In the genomic region with DNA sequence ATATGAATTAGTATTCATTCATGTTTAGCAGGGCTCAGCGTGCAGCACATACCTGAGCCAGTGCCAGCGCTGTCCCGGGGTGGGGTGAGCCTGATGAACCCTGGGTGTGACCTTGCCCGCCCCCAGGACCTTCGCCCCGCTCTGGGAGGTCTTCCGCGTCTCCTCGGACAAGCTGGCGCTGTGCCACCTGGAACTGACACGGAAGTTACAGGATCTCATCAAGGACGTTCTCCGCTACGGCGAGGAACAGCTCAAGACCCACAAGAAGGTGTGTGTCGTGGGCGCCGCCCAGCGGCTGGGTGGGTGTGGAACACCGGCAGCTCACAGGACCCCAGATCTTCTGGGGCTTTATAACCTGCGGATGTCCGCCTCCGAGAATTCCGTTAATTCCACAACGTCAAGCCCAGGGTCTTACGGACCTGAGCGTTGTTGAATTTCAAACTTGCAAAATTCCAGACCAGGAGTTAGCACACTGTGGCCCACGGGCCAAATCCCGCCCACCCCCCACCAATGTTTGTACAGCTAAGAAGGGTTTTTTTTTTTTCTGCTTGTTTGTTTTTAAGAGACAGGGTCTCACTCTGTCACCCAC, we compare ENCODE assay signal across 1 cellular context.
TF ChIP-seq lines count a peak whose summit lies in the region.

No MANE protein-coding gene starts in this region.

TF ChIP-seq in HepG2, 621 proteins besides CTCF, POLR2A, EP300 and RAD21 (continued from another document and continues in another):
- TF ChIP-seq, protein P1, sequence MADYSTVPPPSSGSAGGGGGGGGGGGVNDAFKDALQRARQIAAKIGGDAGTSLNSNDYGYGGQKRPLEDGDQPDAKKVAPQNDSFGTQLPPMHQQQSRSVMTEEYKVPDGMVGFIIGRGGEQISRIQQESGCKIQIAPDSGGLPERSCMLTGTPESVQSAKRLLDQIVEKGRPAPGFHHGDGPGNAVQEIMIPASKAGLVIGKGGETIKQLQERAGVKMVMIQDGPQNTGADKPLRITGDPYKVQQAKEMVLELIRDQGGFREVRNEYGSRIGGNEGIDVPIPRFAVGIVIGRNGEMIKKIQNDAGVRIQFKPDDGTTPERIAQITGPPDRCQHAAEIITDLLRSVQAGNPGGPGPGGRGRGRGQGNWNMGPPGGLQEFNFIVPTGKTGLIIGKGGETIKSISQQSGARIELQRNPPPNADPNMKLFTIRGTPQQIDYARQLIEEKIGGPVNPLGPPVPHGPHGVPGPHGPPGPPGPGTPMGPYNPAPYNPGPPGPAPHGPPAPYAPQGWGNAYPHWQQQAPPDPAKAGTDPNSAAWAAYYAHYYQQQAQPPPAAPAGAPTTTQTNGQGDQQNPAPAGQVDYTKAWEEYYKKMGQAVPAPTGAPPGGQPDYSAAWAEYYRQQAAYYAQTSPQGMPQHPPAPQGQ (CRISPR knock-in tag; IDR thresholded peaks at IDR 0.05; ENCODE audit: borderline replicate concordance) = no peak
- TF ChIP-seq, protein P2, sequence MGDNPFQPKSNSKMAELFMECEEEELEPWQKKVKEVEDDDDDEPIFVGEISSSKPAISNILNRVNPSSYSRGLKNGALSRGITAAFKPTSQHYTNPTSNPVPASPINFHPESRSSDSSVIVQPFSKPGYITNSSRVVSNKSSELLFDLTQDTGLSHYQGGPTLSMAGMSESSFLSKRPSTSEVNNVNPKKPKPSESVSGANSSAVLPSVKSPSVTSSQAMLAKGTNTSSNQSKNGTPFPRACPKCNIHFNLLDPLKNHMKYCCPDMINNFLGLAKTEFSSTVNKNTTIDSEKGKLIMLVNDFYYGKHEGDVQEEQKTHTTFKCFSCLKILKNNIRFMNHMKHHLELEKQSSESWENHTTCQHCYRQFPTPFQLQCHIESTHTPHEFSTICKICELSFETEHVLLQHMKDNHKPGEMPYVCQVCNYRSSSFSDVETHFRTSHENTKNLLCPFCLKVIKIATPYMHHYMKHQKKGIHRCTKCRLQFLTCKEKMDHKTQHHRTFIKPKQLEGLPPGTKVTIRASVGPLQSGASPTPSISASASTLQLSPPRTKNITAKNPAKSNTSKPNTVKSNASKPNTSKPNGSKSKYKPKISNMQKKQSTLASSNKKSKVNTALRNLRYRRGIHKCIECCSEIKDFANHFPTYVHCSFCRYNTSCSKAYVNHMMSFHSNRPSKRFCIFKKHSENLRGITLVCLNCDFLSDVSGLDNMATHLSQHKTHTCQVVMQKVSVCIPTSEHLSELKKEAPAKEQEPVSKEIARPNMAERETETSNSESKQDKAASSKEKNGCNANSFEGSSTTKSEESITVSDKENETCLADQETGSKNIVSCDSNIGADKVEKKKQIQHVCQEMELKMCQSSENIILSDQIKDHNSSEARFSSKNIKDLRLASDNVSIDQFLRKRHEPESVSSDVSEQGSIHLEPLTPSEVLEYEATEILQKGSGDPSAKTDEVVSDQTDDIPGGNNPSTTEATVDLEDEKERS (CRISPR knock-in tag; IDR thresholded peaks at IDR 0.05) = no peak
- TF ChIP-seq HHEX (CRISPR knock-in tag; IDR thresholded peaks at IDR 0.05) (no peak), SAFB2 (CRISPR knock-in tag; IDR thresholded peaks at IDR 0.05; ENCODE audit: borderline replicate concordance, low read depth) (peak; percentile 69; the same call in 1 of the 2 replicates), RBM39 (IDR thresholded peaks at IDR 0.05; ENCODE audit: low read depth, low read length, poor library complexity, severe bottlenecking) (no peak), RBAK (CRISPR knock-in tag; IDR thresholded peaks at IDR 0.05) (no peak), IKZF4 (CRISPR knock-in tag; IDR thresholded peaks at IDR 0.05; ENCODE audit: borderline replicate concordance, low read depth, not compliant biosample characterization) (no peak), WIZ (CRISPR knock-in tag; IDR thresholded peaks at IDR 0.05) (no peak), ZNF570 (CRISPR knock-in tag; IDR thresholded peaks at IDR 0.05; ENCODE audit: borderline replicate concordance) (no peak), HNF4G (IDR thresholded peaks at IDR 0.05; ENCODE audit: borderline replicate concordance, low read depth, low read length) (peak; percentile 81), HNF4G (CRISPR knock-in tag; IDR thresholded peaks at IDR 0.05; ENCODE audit: borderline replicate concordance, low read depth) (peak; percentile 17; the same call in 1 of the 2 replicates), ZNF552 (CRISPR knock-in tag; IDR thresholded peaks at IDR 0.05; ENCODE audit: borderline replicate concordance) (no peak), HNRNPL (IDR thresholded peaks at IDR 0.05; ENCODE audit: low read depth, low read length) (peak; percentile 62; the same call in 1 of the 2 replicates), ZNF790 (CRISPR knock-in tag; IDR thresholded peaks at IDR 0.05; ENCODE audit: borderline replicate concordance) (no peak), ZNF20 (CRISPR knock-in tag; IDR thresholded peaks at IDR 0.05) (no peak), POLR2G (IDR thresholded peaks at IDR 0.05; ENCODE audit: low read depth, low read length) (no peak), PRMT3 (CRISPR knock-in tag; IDR thresholded peaks at IDR 0.05; ENCODE audit: borderline replicate concordance, low read depth) (no peak), MATR3 (CRISPR knock-in tag; IDR thresholded peaks at IDR 0.05) (no peak), STAT5B (CRISPR knock-in tag; IDR thresholded peaks at IDR 0.05) (no peak), REL (CRISPR knock-in tag; conservative IDR thresholded peaks at IDR 0.05) (no peak), NFE2 (CRISPR knock-in tag; IDR thresholded peaks at IDR 0.05) (no peak), ZFY (CRISPR knock-in tag; IDR thresholded peaks at IDR 0.05) (peak; percentile 22; the same call in 1 of the 2 replicates), ZNF30 (CRISPR knock-in tag; IDR thresholded peaks at IDR 0.05) (no peak), ARNTL (CRISPR knock-in tag; IDR thresholded peaks at IDR 0.05) (no peak), ZNF605 (CRISPR knock-in tag; IDR thresholded peaks at IDR 0.05) (no peak), ONECUT2 (CRISPR knock-in tag; IDR thresholded peaks at IDR 0.05) (no peak), MXI1 (IDR thresholded peaks at IDR 0.05; ENCODE audit: borderline replicate concordance, low read depth, low read length) (peak; percentile 42; the same call in 1 of the 3 replicates), TAF1 (CRISPR knock-in tag; IDR thresholded peaks at IDR 0.05) (no peak), PTBP1 (IDR thresholded peaks at IDR 0.05; ENCODE audit: low read depth, low read length, poor library complexity, severe bottlenecking) (no peak)
- TF ChIP-seq, protein P3, sequence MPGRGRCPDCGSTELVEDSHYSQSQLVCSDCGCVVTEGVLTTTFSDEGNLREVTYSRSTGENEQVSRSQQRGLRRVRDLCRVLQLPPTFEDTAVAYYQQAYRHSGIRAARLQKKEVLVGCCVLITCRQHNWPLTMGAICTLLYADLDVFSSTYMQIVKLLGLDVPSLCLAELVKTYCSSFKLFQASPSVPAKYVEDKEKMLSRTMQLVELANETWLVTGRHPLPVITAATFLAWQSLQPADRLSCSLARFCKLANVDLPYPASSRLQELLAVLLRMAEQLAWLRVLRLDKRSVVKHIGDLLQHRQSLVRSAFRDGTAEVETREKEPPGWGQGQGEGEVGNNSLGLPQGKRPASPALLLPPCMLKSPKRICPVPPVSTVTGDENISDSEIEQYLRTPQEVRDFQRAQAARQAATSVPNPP (CRISPR knock-in tag; IDR thresholded peaks at IDR 0.05) = 0 out of 2 replicates have a peak, but pooled peaks have one; percentile 16
- TF ChIP-seq, protein P4, sequence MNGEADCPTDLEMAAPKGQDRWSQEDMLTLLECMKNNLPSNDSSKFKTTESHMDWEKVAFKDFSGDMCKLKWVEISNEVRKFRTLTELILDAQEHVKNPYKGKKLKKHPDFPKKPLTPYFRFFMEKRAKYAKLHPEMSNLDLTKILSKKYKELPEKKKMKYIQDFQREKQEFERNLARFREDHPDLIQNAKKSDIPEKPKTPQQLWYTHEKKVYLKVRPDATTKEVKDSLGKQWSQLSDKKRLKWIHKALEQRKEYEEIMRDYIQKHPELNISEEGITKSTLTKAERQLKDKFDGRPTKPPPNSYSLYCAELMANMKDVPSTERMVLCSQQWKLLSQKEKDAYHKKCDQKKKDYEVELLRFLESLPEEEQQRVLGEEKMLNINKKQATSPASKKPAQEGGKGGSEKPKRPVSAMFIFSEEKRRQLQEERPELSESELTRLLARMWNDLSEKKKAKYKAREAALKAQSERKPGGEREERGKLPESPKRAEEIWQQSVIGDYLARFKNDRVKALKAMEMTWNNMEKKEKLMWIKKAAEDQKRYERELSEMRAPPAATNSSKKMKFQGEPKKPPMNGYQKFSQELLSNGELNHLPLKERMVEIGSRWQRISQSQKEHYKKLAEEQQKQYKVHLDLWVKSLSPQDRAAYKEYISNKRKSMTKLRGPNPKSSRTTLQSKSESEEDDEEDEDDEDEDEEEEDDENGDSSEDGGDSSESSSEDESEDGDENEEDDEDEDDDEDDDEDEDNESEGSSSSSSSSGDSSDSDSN (CRISPR knock-in tag; IDR thresholded peaks at IDR 0.05) = peak; percentile 26; the same call in 1 of the 2 replicates
- TF ChIP-seq, protein P5, sequence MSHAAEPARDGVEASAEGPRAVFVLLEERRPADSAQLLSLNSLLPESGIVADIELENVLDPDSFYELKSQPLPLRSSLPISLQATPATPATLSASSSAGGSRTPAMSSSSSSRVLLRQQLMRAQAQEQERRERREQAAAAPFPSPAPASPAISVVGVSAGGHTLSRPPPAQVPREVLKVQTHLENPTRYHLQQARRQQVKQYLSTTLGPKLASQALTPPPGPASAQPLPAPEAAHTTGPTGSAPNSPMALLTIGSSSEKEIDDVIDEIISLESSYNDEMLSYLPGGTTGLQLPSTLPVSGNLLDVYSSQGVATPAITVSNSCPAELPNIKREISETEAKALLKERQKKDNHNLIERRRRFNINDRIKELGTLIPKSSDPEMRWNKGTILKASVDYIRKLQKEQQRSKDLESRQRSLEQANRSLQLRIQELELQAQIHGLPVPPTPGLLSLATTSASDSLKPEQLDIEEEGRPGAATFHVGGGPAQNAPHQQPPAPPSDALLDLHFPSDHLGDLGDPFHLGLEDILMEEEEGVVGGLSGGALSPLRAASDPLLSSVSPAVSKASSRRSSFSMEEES (CRISPR knock-in tag; IDR thresholded peaks at IDR 0.05) = peak; percentile 27; the same call in 1 of the 2 replicates
- TF ChIP-seq, protein P6, sequence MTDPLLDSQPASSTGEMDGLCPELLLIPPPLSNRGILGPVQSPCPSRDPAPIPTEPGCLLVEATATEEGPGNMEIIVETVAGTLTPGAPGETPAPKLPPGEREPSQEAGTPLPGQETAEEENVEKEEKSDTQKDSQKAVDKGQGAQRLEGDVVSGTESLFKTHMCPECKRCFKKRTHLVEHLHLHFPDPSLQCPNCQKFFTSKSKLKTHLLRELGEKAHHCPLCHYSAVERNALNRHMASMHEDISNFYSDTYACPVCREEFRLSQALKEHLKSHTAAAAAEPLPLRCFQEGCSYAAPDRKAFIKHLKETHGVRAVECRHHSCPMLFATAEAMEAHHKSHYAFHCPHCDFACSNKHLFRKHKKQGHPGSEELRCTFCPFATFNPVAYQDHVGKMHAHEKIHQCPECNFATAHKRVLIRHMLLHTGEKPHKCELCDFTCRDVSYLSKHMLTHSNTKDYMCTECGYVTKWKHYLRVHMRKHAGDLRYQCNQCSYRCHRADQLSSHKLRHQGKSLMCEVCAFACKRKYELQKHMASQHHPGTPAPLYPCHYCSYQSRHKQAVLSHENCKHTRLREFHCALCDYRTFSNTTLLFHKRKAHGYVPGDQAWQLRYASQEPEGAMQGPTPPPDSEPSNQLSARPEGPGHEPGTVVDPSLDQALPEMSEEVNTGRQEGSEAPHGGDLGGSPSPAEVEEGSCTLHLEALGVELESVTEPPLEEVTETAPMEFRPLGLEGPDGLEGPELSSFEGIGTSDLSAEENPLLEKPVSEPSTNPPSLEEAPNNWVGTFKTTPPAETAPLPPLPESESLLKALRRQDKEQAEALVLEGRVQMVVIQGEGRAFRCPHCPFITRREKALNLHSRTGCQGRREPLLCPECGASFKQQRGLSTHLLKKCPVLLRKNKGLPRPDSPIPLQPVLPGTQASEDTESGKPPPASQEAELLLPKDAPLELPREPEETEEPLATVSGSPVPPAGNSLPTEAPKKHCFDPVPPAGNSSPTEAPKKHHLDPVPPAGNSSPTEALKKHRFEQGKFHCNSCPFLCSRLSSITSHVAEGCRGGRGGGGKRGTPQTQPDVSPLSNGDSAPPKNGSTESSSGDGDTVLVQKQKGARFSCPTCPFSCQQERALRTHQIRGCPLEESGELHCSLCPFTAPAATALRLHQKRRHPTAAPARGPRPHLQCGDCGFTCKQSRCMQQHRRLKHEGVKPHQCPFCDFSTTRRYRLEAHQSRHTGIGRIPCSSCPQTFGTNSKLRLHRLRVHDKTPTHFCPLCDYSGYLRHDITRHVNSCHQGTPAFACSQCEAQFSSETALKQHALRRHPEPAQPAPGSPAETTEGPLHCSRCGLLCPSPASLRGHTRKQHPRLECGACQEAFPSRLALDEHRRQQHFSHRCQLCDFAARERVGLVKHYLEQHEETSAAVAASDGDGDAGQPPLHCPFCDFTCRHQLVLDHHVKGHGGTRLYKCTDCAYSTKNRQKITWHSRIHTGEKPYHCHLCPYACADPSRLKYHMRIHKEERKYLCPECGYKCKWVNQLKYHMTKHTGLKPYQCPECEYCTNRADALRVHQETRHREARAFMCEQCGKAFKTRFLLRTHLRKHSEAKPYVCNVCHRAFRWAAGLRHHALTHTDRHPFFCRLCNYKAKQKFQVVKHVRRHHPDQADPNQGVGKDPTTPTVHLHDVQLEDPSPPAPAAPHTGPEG (CRISPR knock-in tag; IDR thresholded peaks at IDR 0.05) = no peak
- TF ChIP-seq, protein P7, sequence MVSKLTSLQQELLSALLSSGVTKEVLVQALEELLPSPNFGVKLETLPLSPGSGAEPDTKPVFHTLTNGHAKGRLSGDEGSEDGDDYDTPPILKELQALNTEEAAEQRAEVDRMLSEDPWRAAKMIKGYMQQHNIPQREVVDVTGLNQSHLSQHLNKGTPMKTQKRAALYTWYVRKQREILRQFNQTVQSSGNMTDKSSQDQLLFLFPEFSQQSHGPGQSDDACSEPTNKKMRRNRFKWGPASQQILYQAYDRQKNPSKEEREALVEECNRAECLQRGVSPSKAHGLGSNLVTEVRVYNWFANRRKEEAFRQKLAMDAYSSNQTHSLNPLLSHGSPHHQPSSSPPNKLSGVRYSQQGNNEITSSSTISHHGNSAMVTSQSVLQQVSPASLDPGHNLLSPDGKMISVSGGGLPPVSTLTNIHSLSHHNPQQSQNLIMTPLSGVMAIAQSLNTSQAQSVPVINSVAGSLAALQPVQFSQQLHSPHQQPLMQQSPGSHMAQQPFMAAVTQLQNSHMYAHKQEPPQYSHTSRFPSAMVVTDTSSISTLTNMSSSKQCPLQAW (CRISPR knock-in tag; IDR thresholded peaks at IDR 0.05) = peak; percentile 73; the same call in 1 of the 2 replicates
- TF ChIP-seq, protein P8, sequence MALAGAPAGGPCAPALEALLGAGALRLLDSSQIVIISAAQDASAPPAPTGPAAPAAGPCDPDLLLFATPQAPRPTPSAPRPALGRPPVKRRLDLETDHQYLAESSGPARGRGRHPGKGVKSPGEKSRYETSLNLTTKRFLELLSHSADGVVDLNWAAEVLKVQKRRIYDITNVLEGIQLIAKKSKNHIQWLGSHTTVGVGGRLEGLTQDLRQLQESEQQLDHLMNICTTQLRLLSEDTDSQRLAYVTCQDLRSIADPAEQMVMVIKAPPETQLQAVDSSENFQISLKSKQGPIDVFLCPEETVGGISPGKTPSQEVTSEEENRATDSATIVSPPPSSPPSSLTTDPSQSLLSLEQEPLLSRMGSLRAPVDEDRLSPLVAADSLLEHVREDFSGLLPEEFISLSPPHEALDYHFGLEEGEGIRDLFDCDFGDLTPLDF (CRISPR knock-in tag; IDR thresholded peaks at IDR 0.05) = no peak
- TF ChIP-seq, protein P9, sequence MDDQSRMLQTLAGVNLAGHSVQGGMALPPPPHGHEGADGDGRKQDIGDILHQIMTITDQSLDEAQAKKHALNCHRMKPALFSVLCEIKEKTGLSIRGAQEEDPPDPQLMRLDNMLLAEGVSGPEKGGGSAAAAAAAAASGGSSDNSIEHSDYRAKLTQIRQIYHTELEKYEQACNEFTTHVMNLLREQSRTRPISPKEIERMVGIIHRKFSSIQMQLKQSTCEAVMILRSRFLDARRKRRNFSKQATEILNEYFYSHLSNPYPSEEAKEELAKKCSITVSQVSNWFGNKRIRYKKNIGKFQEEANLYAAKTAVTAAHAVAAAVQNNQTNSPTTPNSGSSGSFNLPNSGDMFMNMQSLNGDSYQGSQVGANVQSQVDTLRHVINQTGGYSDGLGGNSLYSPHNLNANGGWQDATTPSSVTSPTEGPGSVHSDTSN (CRISPR knock-in tag; IDR thresholded peaks at IDR 0.05; ENCODE audit: borderline replicate concordance) = no peak
